Comparison of ENCODE assay signal across 8 cellular contexts in genomic region chr5:126446498-126447224, GRCh38. TPM values are rescaled to one million over a fixed set of nuclear protein-coding genes. Genes with fewer than 3 reads are reported as not detected.
DNase-seq lines count a peak whose midpoint lies in the region; ATAC-seq and TF ChIP-seq lines count a peak whose summit lies in the region.

No MANE protein-coding gene starts in this region.

- H2BK120ac ChIP-seq in mesendoderm (ENCODE audit: low read depth, low read length), result no peak overlapping the region

- no peak overlapping the region for H2BK15ac ChIP-seq in mesendoderm (replicated peaks; ENCODE audit: low read depth)

- H3K36me3 ChIP-seq in sigmoid colon, result no peaks in the 10 kb centered on the region
- no peaks in the 10 kb centered on the region for H3K36me3 ChIP-seq in prostate gland
- no peaks in the 10 kb centered on the region for H3K36me3 ChIP-seq in mesendoderm (ENCODE audit: control insufficient read depth, insufficient read depth, low read length)

- no peaks in the 10 kb centered on the region for H3K27me3 ChIP-seq in sigmoid colon
- H3K27me3 ChIP-seq in prostate gland (replicated peaks; ENCODE audit: insufficient read depth), result no peaks in the 10 kb centered on the region
- no peaks in the 10 kb centered on the region for H3K27me3 ChIP-seq in mesendoderm (ENCODE audit: insufficient read depth, low read length, poor library complexity)

- H3K9me3 ChIP-seq in sigmoid colon (no peaks in the 10 kb centered on the region), prostate gland (no peaks in the 10 kb centered on the region)

- H4K5ac ChIP-seq in mesendoderm (ENCODE audit: low read length), result no peak overlapping the region

- H3K9ac ChIP-seq in mesendoderm (ENCODE audit: low read length), result no peak overlapping the region

- H3K23ac ChIP-seq in mesendoderm (ENCODE audit: low read length), result no peak overlapping the region

- H3K79me1 ChIP-seq in mesendoderm (ENCODE audit: low read length), result no peaks in the 10 kb centered on the region

- peaks cover 0 to 35% (median 23%) of the 10 kb centered on the region in 4 donors for H3K4me1 ChIP-seq in sigmoid colon
- peaks cover 2% of the 10 kb centered on the region for H3K4me1 ChIP-seq in prostate gland (replicated peaks)
- H3K4me1 ChIP-seq in mesendoderm (ENCODE audit: control insufficient read depth, low read depth, low read length), result peaks cover 4% of the 10 kb centered on the region

- no peak overlapping the region for H4K8ac ChIP-seq in mesendoderm (ENCODE audit: low read depth, low read length)

- no peak overlapping the region for H3K18ac ChIP-seq in mesendoderm (ENCODE audit: low read length)

- TF ChIP-seq EP300 in sigmoid colon (IDR thresholded peaks at IDR 0.05), result no peak

- TF ChIP-seq POLR2A in sigmoid colon (IDR thresholded peaks at IDR 0.05) (no peak), prostate gland (IDR thresholded peaks at IDR 0.05) (no peak)

- H3K56ac ChIP-seq in mesendoderm (ENCODE audit: low read length), result no peak overlapping the region

- H2BK5ac ChIP-seq in mesendoderm (ENCODE audit: low read length), result no peak overlapping the region

- H3K4me3 ChIP-seq in sigmoid colon (no peak overlapping the region), prostate gland (no peak overlapping the region), mesendoderm (ENCODE audit: low read length) (no peak overlapping the region)

- TF ChIP-seq CTCF in sigmoid colon (IDR thresholded peaks at IDR 0.05) (no peak), prostate gland (IDR thresholded peaks at IDR 0.05) (no peak)

- ATAC-seq in GM18870 (IDR thresholded peaks at IDR 0.05; ENCODE audit: unreplicated experiment) (peak; percentile 36), HG03469 (IDR thresholded peaks at IDR 0.05; ENCODE audit: unreplicated experiment) (peak; percentile 18), Right ventricle myocardium inferior (no peak)

- intact Hi-C loops in sigmoid colon (cut with DNase I), result no loop called here
- intact Hi-C loops in prostate gland (cut with DNase I), result no loop called here
- intact Hi-C loops in Right ventricle myocardium inferior (cut with DNase I), result no loop called here

- H3K27ac ChIP-seq in sigmoid colon, result peak overlapping the region in 1 of 4 donors; percentile 22
- H3K27ac ChIP-seq in prostate gland, result no peak overlapping the region
- H3K27ac ChIP-seq in mesendoderm (ENCODE audit: low read depth, low read length), result no peak overlapping the region

- 22 to 65% methylated on average over 9 of the region's 9 CpGs for WGBS in sigmoid colon, 2 donors
- WGBS in prostate gland, result 68% methylated on average over 9 of the region's 9 CpGs
- no CpG with 5 or more reads among the region's 9 CpGs for WGBS in mesendoderm (ENCODE audit: extremely low coverage, insufficient coverage, low lambda C conversion rate)

- no peak overlapping the region for H3K4ac ChIP-seq in mesendoderm (ENCODE audit: low read depth, low read length)

- no peaks in the 10 kb centered on the region for H3K79me2 ChIP-seq in mesendoderm (ENCODE audit: control insufficient read depth, insufficient read depth, low read length)

- DNase-seq in amniotic stem cell (lab: John Stamatoyannopoulos, UW) (peak; percentile 74), sigmoid colon (peak; percentile 21), prostate gland (ENCODE audit: low spot score) (no peak), mesendoderm (no peak), COLO668 (lab: John Stamatoyannopoulos, UW; ENCODE audit: unreplicated experiment) (no peak), Right ventricle myocardium inferior (ENCODE audit: missing footprints) (no peak)

- no peak overlapping the region for H2AK5ac ChIP-seq in mesendoderm (ENCODE audit: low read length)

- no peak overlapping the region for H3K4me2 ChIP-seq in mesendoderm (ENCODE audit: low read length)

RNA-seq across cellular contexts. Expression of gene GRAMD2B, which starts 23.5 kb away (rescaled TPM):
- total RNA-seq in sigmoid colon, result 10 to 100 TPM; 33.0 to 53.8 (median 46.5) TPM
- polyA plus RNA-seq in sigmoid colon, result 10 to 100 TPM; 26.1 to 44.4 (median 27.0) TPM
- 10 to 100 TPM; 32.1 to 34.4 TPM for total RNA-seq in prostate gland
- 5.6 TPM for polyA plus RNA-seq in mesendoderm (2013, experiment 1 of 2)
- polyA plus RNA-seq in mesendoderm (2013, experiment 2 of 2), result 4.7 TPM
- 29.3 TPM for total RNA-seq in Right ventricle myocardium inferior

Comparison
In these comparisons a context has a peak if more than half of its experiments do, and no peak if none do; other contexts are left out.
1. DNase-seq: peak in amniotic stem cell (single experiment) and sigmoid colon (single experiment); none in prostate gland (single experiment), mesendoderm (single experiment), COLO668 (single experiment) and Right ventricle myocardium inferior (single experiment).